In the genomic region with DNA sequence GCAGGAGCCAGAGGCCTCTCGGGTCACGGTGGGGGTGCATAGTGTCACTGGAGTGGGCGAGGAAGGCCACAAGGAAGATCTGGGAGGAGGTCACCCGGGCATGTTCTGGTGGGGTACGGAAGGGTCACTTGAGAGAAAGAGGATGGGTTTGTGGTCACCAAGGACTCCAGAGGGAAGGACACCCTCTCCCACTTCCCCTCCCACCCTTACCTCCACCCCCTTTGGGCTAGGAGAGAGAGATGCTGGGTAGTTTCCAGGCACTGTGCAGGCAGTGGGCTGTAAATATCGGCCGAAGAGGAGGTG, we compare ENCODE assay signal across 10 cellular contexts. TPM values are rescaled to one million over a fixed set of nuclear protein-coding genes. Genes with fewer than 3 reads are reported as not detected.
DNase-seq lines count a peak whose midpoint lies in the region; ATAC-seq, FAIRE-seq and TF ChIP-seq lines count a peak whose summit lies in the region.
"Had no signal": no experiment of that assay in that cellular context is flagged by ENCODE, and none has a peak within 500 bp of the region (broad histone marks: within the 10 kb centered on the region; RNA-seq: fewer than 3 reads in every experiment).

No MANE protein-coding gene starts in this region.

- no peak for FAIRE-seq in A549 (lab: Jason Lieb, UNC)
- FAIRE-seq: G401.6 had no signal

- CTCF ChIA-PET in A549 (lab: Yijun Ruan, JAX) = interaction anchor here (0.7 to 16.9 kb wide), 5 partner anchors 9 to 245 kb away, joined by 4 to 232 read pairs (median 22); partner anchors contain the start of gene CYB561D1
- CTCF ChIA-PET in naive thymus-derived CD4-positive, alpha-beta T cell (lab: Charles Lee) = interaction anchor here (1.2 to 32.6 kb wide), 4 partner anchors 16 to 232 kb away, joined by 3 to 1240 read pairs (median 210); partner anchors contain the start of genes ATXN7L2, CYB561D1 and GPR61

- H3K4me2 ChIP-seq in A549 = peak overlapping the region; percentile 99

- H3K27ac Mint-ChIP-seq in IgD-negative memory B cell = peak overlapping the region in 1 of 3 donors; percentile 91
- H3K27ac Mint-ChIP-seq in naive thymus-derived CD4-positive, alpha-beta T cell = peak overlapping the region in 8 of 9 donors; percentile 88 to 99 (median 96)

- TF ChIP-seq EP300 in A549 (IDR thresholded peaks at IDR 0.05) = no peak

- intact Hi-C loops in dorsolateral prefrontal cortex (cut with DNase I) = loop anchor here in 1 of 2 donors (10.0 kb wide), 1 partner anchor 394 kb away; the partner anchor contains the start of gene ELAPOR1
- intact Hi-C loops in naive thymus-derived CD4-positive, alpha-beta T cell (cut with micrococcal nuclease) = loop anchor here in 1 of 2 donors (1.0 to 10.0 kb wide), 3 partner anchors 15 to 544 kb away; partner anchors contain the start of genes ATXN7L2, CLCC1 and CYB561D1

- no peaks in the 10 kb centered on the region for H3K36me3 Mint-ChIP-seq in IgD-negative memory B cell
- H3K36me3 Mint-ChIP-seq in naive thymus-derived CD4-positive, alpha-beta T cell = peaks cover 7 to 40% (median 24%) of the 10 kb centered on the region in 5 donors

- no peak for TF ChIP-seq POLR2A in A549 (IDR thresholded peaks at IDR 0.05; ENCODE audit: low read length)

- H3K27ac ChIP-seq in A549 (peak overlapping the region in 1 of 2 experiments; percentile 93; a peak in 1 of 6 replicates), dorsolateral prefrontal cortex (peak overlapping the region in 45 of 59 donors; percentile 9 to 91 (median 69))
- H3K27ac ChIP-seq in naive thymus-derived CD4-positive, alpha-beta T cell (ENCODE audit: low read depth, low read length) = peak overlapping the region; percentile 81

- H3K4me3 ChIP-seq in A549 = peak overlapping the region; percentile 63; the same call in 2 of the 3 replicates
- H3K4me3 ChIP-seq in dorsolateral prefrontal cortex = peak overlapping the region; percentile 65 to 93 (median 77)
- peak overlapping the region; percentile 75 for H3K4me3 ChIP-seq in naive thymus-derived CD4-positive, alpha-beta T cell (ENCODE audit: low read length)

- peaks cover 13% of the 10 kb centered on the region for H3K27me3 Mint-ChIP-seq in IgD-negative memory B cell
- H3K27me3 Mint-ChIP-seq in naive thymus-derived CD4-positive, alpha-beta T cell = peaks cover 0 to 47% (median 0%) of the 10 kb centered on the region in 5 donors

- WGBS in A549 (ENCODE audit: missing lambda C conversion rate) = 81% methylated on average over 7 of the region's 7 CpGs

- no peaks in the 10 kb centered on the region for H3K9me3 ChIP-seq in A549
- peaks cover 0 to 19% (median 0%) of the 10 kb centered on the region in 3 experiments for H3K9me3 ChIP-seq in naive thymus-derived CD4-positive, alpha-beta T cell (ENCODE audit: control insufficient read depth in 2 of 3, low read length in 3 of 3)

- peaks cover 7 to 14% (median 10%) of the 10 kb centered on the region in 3 donors for H3K4me1 Mint-ChIP-seq in IgD-negative memory B cell
- H3K4me1 Mint-ChIP-seq in naive thymus-derived CD4-positive, alpha-beta T cell = peaks cover 41 to 81% (median 74%) of the 10 kb centered on the region in 7 donors

- peak overlapping the region; percentile 81 to 93 (median 88) for H3K4me3 Mint-ChIP-seq in IgD-negative memory B cell
- peak overlapping the region; percentile 84 to 95 (median 92) for H3K4me3 Mint-ChIP-seq in naive thymus-derived CD4-positive, alpha-beta T cell

- peaks cover 4% of the 10 kb centered on the region; the same call in 1 of the 3 replicates for H3K4me1 ChIP-seq in A549
- H3K4me1 ChIP-seq in naive thymus-derived CD4-positive, alpha-beta T cell (ENCODE audit: control insufficient read depth in 2 of 2, insufficient read depth in 2 of 2, low read length in 2 of 2) = peaks cover 27 to 59% of the 10 kb centered on the region in 2 donors

- H3K9me3 Mint-ChIP-seq in IgD-negative memory B cell = no peaks in the 10 kb centered on the region
- peaks cover 0 to 41% (median 5%) of the 10 kb centered on the region in 11 donors for H3K9me3 Mint-ChIP-seq in naive thymus-derived CD4-positive, alpha-beta T cell

- no peaks in the 10 kb centered on the region for H3K27me3 ChIP-seq in dorsolateral prefrontal cortex
- H3K27me3 ChIP-seq in naive thymus-derived CD4-positive, alpha-beta T cell (ENCODE audit: control insufficient read depth in 2 of 2, insufficient read depth in 2 of 2, low read length in 2 of 2) = no peaks in the 10 kb centered on the region

- ATAC-seq in A549 (no peak; a peak in 1 of 6 replicates), HG03432 (IDR thresholded peaks at IDR 0.05; ENCODE audit: unreplicated experiment) (no peak), GM21367 (IDR thresholded peaks at IDR 0.05; ENCODE audit: unreplicated experiment) (no peak)
- ATAC-seq in naive thymus-derived CD4-positive, alpha-beta T cell = peak; percentile 1

- no peak for TF ChIP-seq RAD21 in A549 (conservative IDR thresholded peaks at IDR 0.05 in 1 of 2, IDR thresholded peaks at IDR 0.05 in 1 of 2)

- POLR2A ChIA-PET in A549 (lab: Yijun Ruan, JAX) = no interaction called here
- POLR2A ChIA-PET in naive thymus-derived CD4-positive, alpha-beta T cell (lab: Charles Lee) = interaction anchor here (1.4 to 29.8 kb wide), 3 partner anchors 15 to 39 kb away, joined by 4 to 520 read pairs (median 478); partner anchors contain the start of genes ATXN7L2, CYB561D1 and GNAI3

- H3K36me3 ChIP-seq in naive thymus-derived CD4-positive, alpha-beta T cell (ENCODE audit: control insufficient read depth in 2 of 3, insufficient read depth in 3 of 3, low read length in 3 of 3) = peaks cover 0 to 30% (median 0%) of the 10 kb centered on the region in 3 experiments

- no peak for DNase-seq in A549 (ENCODE audit: low read depth in 1 of 2, low spot score in 1 of 2)
- DNase-seq in dorsolateral prefrontal cortex = no peak
- no peak for DNase-seq in naive thymus-derived CD4-positive, alpha-beta T cell
- no peak for DNase-seq in mucosa of gallbladder (ENCODE audit: low spot score)
- DNase-seq in NCI-H1694 (lab: John Stamatoyannopoulos, UW) = no peak

- no peak for TF ChIP-seq CTCF in A549 (IDR thresholded peaks at IDR 0.05)
- no peak for TF ChIP-seq CTCF in dorsolateral prefrontal cortex (IDR thresholded peaks at IDR 0.05 in 54 of 56, conservative IDR thresholded peaks at IDR 0.05 in 2 of 56; ENCODE audit: low read depth in 1 of 56, partially characterized antibody in 56 of 56)

RNA-seq across cellular contexts. Expression of gene AMIGO1, which starts 0.7 kb away (rescaled TPM):
- polyA plus RNA-seq in A549 (2011; rRNA removed) (0.43 and 0.85 TPM in 2 replicates), A549 (2017; fragmentation: RNase III; extraction: RNeasy Plus Mini Kit Qiagen cat#74134 plus additional on column Dnase treatment) (1.1 to 1.3 TPM (median 1.2 TPM) in 3 replicates), IgD-negative memory B cell (0.88 TPM)
- 0.32 and 0.56 TPM in 2 replicates for polyA plus RNA-seq in A549 (2012; cell fraction: cytosol; rRNA removed)
- 0.36 and 0.37 TPM in 2 replicates for polyA plus RNA-seq in A549 (2012; cell fraction: nucleus; rRNA removed)
- polyA minus RNA-seq in A549 (2011; rRNA and poly(A)+ RNA removed) = 0.49 and 1.1 TPM in 2 replicates
- total RNA-seq in dorsolateral prefrontal cortex (10 to 100 TPM; 18.0 to 60.3 (median 44.1) TPM), mucosa of gallbladder (15.6 TPM)
- 10 to 100 TPM in 3 of 5 experiments, 1 to 10 TPM in 2; 2.9 to 42.2 (median 17.7) TPM for total RNA-seq in naive thymus-derived CD4-positive, alpha-beta T cell
- polyA plus RNA-seq in naive thymus-derived CD4-positive, alpha-beta T cell = 10 to 100 TPM; 17.4 to 36.2 TPM

RNA-seq across cellular contexts. Expression of gene CYB561D1, which starts 14.9 kb away (rescaled TPM):
- polyA plus RNA-seq in A549 (2011; rRNA removed) = 4.0 and 4.9 TPM in 2 replicates
- polyA plus RNA-seq in A549 (2012; cell fraction: cytosol; rRNA removed) = 3.2 and 4.4 TPM in 2 replicates
- 4.5 and 6.2 TPM in 2 replicates for polyA plus RNA-seq in A549 (2012; cell fraction: nucleus; rRNA removed)
- 4.4 to 5.2 TPM (median 4.9 TPM) in 3 replicates for polyA plus RNA-seq in A549 (2017; fragmentation: RNase III; extraction: RNeasy Plus Mini Kit Qiagen cat#74134 plus additional on column Dnase treatment)
- polyA minus RNA-seq in A549 (2011; rRNA and poly(A)+ RNA removed) = 6.9 and 7.4 TPM in 2 replicates
- polyA plus RNA-seq in IgD-negative memory B cell = 8.6 TPM
- 10 to 100 TPM in 117 of 120 experiments, 1 to 10 TPM in 3; 9.4 to 21.7 (median 14.9) TPM for total RNA-seq in dorsolateral prefrontal cortex
- 10 to 100 TPM; 19.6 to 41.5 (median 24.1) TPM for total RNA-seq in naive thymus-derived CD4-positive, alpha-beta T cell
- 10 to 100 TPM; 13.5 to 25.3 TPM for polyA plus RNA-seq in naive thymus-derived CD4-positive, alpha-beta T cell
- 18.5 TPM for total RNA-seq in mucosa of gallbladder

RNA-seq across cellular contexts. Expression of gene ATXN7L2, which starts 25.1 kb away (rescaled TPM):
- polyA plus RNA-seq in A549 (2011; rRNA removed) (0.97 and 1.2 TPM in 2 replicates), A549 (2017; fragmentation: RNase III; extraction: RNeasy Plus Mini Kit Qiagen cat#74134 plus additional on column Dnase treatment) (2.0 to 2.2 TPM (median 2.1 TPM) in 3 replicates), IgD-negative memory B cell (7.3 TPM)
- 2.6 and 3.3 TPM in 2 replicates for polyA plus RNA-seq in A549 (2012; cell fraction: cytosol; rRNA removed)
- 9.0 and 11.2 TPM in 2 replicates for polyA plus RNA-seq in A549 (2012; cell fraction: nucleus; rRNA removed)
- 1.4 TPM in 2 replicates for polyA minus RNA-seq in A549 (2011; rRNA and poly(A)+ RNA removed)
- total RNA-seq in dorsolateral prefrontal cortex (10 to 100 TPM in 105 of 120 experiments, 1 to 10 TPM in 15; 6.6 to 31.7 (median 13.9) TPM), mucosa of gallbladder (5.4 TPM)
- total RNA-seq in naive thymus-derived CD4-positive, alpha-beta T cell = 10 to 100 TPM; 10.5 to 12.8 (median 11.7) TPM
- polyA plus RNA-seq in naive thymus-derived CD4-positive, alpha-beta T cell = 10 to 100 TPM in 1 of 2 donors, 1 to 10 TPM in 1; 4.9 to 15.2 TPM

RNA-seq across cellular contexts. Expression of gene GPR61, which starts 30.8 kb away (rescaled TPM):
- polyA plus RNA-seq in A549 (2011; rRNA removed) (0.14 TPM in 1 of 2 replicates, not detected in the other), A549 (2017; fragmentation: RNase III; extraction: RNeasy Plus Mini Kit Qiagen cat#74134 plus additional on column Dnase treatment) (not detected in 3 replicates), IgD-negative memory B cell (not detected)
- not detected in 2 replicates for polyA plus RNA-seq in A549 (2012; cell fraction: cytosol; rRNA removed)
- polyA plus RNA-seq in A549 (2012; cell fraction: nucleus; rRNA removed) = not detected in 2 replicates
- polyA minus RNA-seq in A549 (2011; rRNA and poly(A)+ RNA removed) = not detected in 2 replicates
- total RNA-seq in dorsolateral prefrontal cortex (10 to 100 TPM in 119 of 120 experiments, 1 to 10 TPM in 1; 8.5 to 48.4 (median 29.2) TPM), mucosa of gallbladder (0.29 TPM)
- total RNA-seq in naive thymus-derived CD4-positive, alpha-beta T cell = under 1 TPM; 0.05 to 0.58 (median 0.42) TPM
- under 1 TPM in 1 of 2 donors, not detected in 1; 0.45 TPM for polyA plus RNA-seq in naive thymus-derived CD4-positive, alpha-beta T cell
- total RNA-seq: fibroblast of villous mesenchyme had no signal

RNA-seq across cellular contexts. Expression of gene GNAI3, which starts 39.6 kb away (rescaled TPM):
- polyA plus RNA-seq in A549 (2011; rRNA removed) (6.1 and 8.7 TPM in 2 replicates), A549 (2017; fragmentation: RNase III; extraction: RNeasy Plus Mini Kit Qiagen cat#74134 plus additional on column Dnase treatment) (5.3 to 5.6 TPM (median 5.6 TPM) in 3 replicates), IgD-negative memory B cell (8.1 TPM)
- polyA plus RNA-seq in A549 (2012; cell fraction: cytosol; rRNA removed) = 2.0 TPM in 2 replicates
- 0.86 and 1.2 TPM in 2 replicates for polyA plus RNA-seq in A549 (2012; cell fraction: nucleus; rRNA removed)
- polyA minus RNA-seq in A549 (2011; rRNA and poly(A)+ RNA removed) = 4.0 and 4.6 TPM in 2 replicates
- total RNA-seq in dorsolateral prefrontal cortex (1 to 10 TPM; 3.6 to 7.2 (median 5.2) TPM), mucosa of gallbladder (6.7 TPM)
- 1 to 10 TPM; 4.9 to 9.3 (median 7.0) TPM for total RNA-seq in naive thymus-derived CD4-positive, alpha-beta T cell
- 1 to 10 TPM; 7.2 to 7.7 TPM for polyA plus RNA-seq in naive thymus-derived CD4-positive, alpha-beta T cell
